In genomic region chr3:125117631-125118191, GRCh38 we compare ENCODE assay signal across 17 cellular contexts.
A peak's percentile ranks its signal among the peaks of the same experiment; 100 is the strongest.
DNase-seq lines count a peak whose midpoint lies in the region; ATAC-seq, FAIRE-seq and TF ChIP-seq lines count a peak whose summit lies in the region.
"Had no signal": no experiment of that assay in that cellular context is flagged by ENCODE, and none has a peak within 500 bp of the region (broad histone marks: within the 10 kb centered on the region; RNA-seq: fewer than 3 reads in every experiment).

No MANE protein-coding gene starts in this region.

- TF ChIP-seq EP300 in SK-N-SH (IDR thresholded peaks at IDR 0.05; ENCODE audit: borderline replicate concordance in 1 of 2, low read depth in 1 of 2, low read length in 1 of 2), result no peak

- H3K4me1 ChIP-seq in SK-N-SH (ENCODE audit: control insufficient read depth in 1 of 2, insufficient read depth in 2 of 2, low read depth in 1 of 2, low read length in 1 of 2) (peaks cover 0 to 40% of the 10 kb centered on the region in 2 experiments; a peak in 3 of 4 replicates), astrocyte (ENCODE audit: insufficient read depth, low read length) (peaks cover 34% of the 10 kb centered on the region), thyroid gland (peaks cover 61 to 81% of the 10 kb centered on the region in 2 donors)

- no CpG with 5 or more reads among the region's 4 CpGs for WGBS in SK-N-SH (ENCODE audit: low lambda C conversion rate)
- WGBS in thyroid gland, 2 donors, result 26 to 58% methylated on average over 4 of the region's 4 CpGs

- no peak for FAIRE-seq in astrocyte (lab: Jason Lieb, UNC)
- FAIRE-seq: D721Med had no signal

- ATAC-seq in SK-N-SH treated with all-trans-retinoic acid at 6 μM for 48 hours (no peak), HG03460 (IDR thresholded peaks at IDR 0.05; ENCODE audit: unreplicated experiment) (no peak)

- intact Hi-C loops in thyroid gland (cut with DNase I), result no loop called here

- H2AFZ ChIP-seq in SK-N-SH (ENCODE audit: low read depth) (no peak overlapping the region), astrocyte (ENCODE audit: low read depth, low read length) (no peak overlapping the region)

- no peak overlapping the region for H3K27ac Mint-ChIP-seq in astrocyte (ENCODE audit: unreplicated experiment)
- H3K27ac Mint-ChIP-seq in immature natural killer cell, result peak overlapping the region in 5 of 6 donors; percentile 71 to 99 (median 89)
- H3K27ac Mint-ChIP-seq: H9 had no signal

- CTCF ChIA-PET in SK-N-SH (lab: Yijun Ruan, JAX), result interaction anchor here (1.4 kb wide), 1 partner anchor 216 kb away, joined by 3 read pairs; no protein-coding TSS in a partner anchor

- POLR2A ChIA-PET in SK-N-SH (lab: Yijun Ruan, JAX), result no interaction called here

- H3K36me3 Mint-ChIP-seq in astrocyte (ENCODE audit: low read depth, unreplicated experiment) (no peaks in the 10 kb centered on the region), immature natural killer cell (no peaks in the 10 kb centered on the region)

- H4K20me1 ChIP-seq in SK-N-SH (ENCODE audit: insufficient read depth), result no peaks in the 10 kb centered on the region
- H4K20me1 ChIP-seq in astrocyte (ENCODE audit: insufficient read depth, low read length), result no peaks in the 10 kb centered on the region

- H3K9me3 Mint-ChIP-seq in astrocyte (ENCODE audit: unreplicated experiment), result no peaks in the 10 kb centered on the region
- H3K9me3 Mint-ChIP-seq in immature natural killer cell, result no peaks in the 10 kb centered on the region
- H3K9me3 Mint-ChIP-seq: H9 had no signal

- H3K36me3 ChIP-seq in SK-N-SH (replicated peaks in 1 of 2; ENCODE audit: control insufficient read depth in 1 of 2, insufficient read depth in 2 of 2, low read length in 1 of 2) (no peaks in the 10 kb centered on the region), astrocyte (ENCODE audit: insufficient read depth, low read length) (no peaks in the 10 kb centered on the region), thyroid gland (no peaks in the 10 kb centered on the region)

- no peak for TF ChIP-seq RAD21 in SK-N-SH (IDR thresholded peaks at IDR 0.05; ENCODE audit: low read length)

- H3K4me3 ChIP-seq in SK-N-SH (ENCODE audit: low read depth in 2 of 2, low read length in 1 of 2) (no peak overlapping the region), astrocyte (ENCODE audit: insufficient read depth, low read depth, low read length) (no peak overlapping the region), thyroid gland (replicated peaks in 1 of 3) (no peak overlapping the region)

- H3K4me3 Mint-ChIP-seq in astrocyte (ENCODE audit: unreplicated experiment) (no peak overlapping the region), immature natural killer cell (peak overlapping the region in 3 of 5 donors; percentile 39 to 55 (median 49))
- H3K4me3 Mint-ChIP-seq: H9 had no signal

- H3K9me3 ChIP-seq in SK-N-SH, result no peaks in the 10 kb centered on the region
- H3K9me3 ChIP-seq in astrocyte (ENCODE audit: insufficient read depth, low read depth, low read length), result no peaks in the 10 kb centered on the region
- H3K9me3 ChIP-seq in thyroid gland, result no peaks in the 10 kb centered on the region

- H3K9ac ChIP-seq in SK-N-SH, result no peak overlapping the region
- H3K9ac ChIP-seq in astrocyte (ENCODE audit: low read length), result no peak overlapping the region

- H3K79me2 ChIP-seq in SK-N-SH (ENCODE audit: insufficient read depth) (no peaks in the 10 kb centered on the region), astrocyte (ENCODE audit: insufficient read depth, low read length) (no peaks in the 10 kb centered on the region)

- no peak for TF ChIP-seq CTCF in SK-N-SH (IDR thresholded peaks at IDR 0.05)
- TF ChIP-seq CTCF in astrocyte (IDR thresholded peaks at IDR 0.05; ENCODE audit: insufficient read depth, low read depth, low read length), result no peak
- no peak for TF ChIP-seq CTCF in thyroid gland (IDR thresholded peaks at IDR 0.05)

- DNase-seq in SK-N-SH, result no peak
- peak; percentile 61 for DNase-seq in astrocyte (ENCODE audit: low read depth)
- DNase-seq in immature natural killer cell, result no peak
- DNase-seq in thyroid gland, result no peak
- no peak for DNase-seq in DMS114 treated with DMSO at 0.1 percent for 48 hours (lab: John Stamatoyannopoulos, UW; ENCODE audit: unreplicated experiment)
- DNase-seq in SW 1271 (lab: John Stamatoyannopoulos, UW), result no peak
- DNase-seq: AML-193, DMS79 treated with DMSO at 0.1 percent for 48 hours, H9, NCI-H1092 treated with DMSO at 0.1 percent for 48 hours, NCI-H146, NCI-H2081 treated with DMSO at 0.1 percent for 48 hours, NCI-H774, SIG-M5 had no signal

- H3K27me3 ChIP-seq in SK-N-SH (ENCODE audit: insufficient read depth), result no peaks in the 10 kb centered on the region
- no peaks in the 10 kb centered on the region for H3K27me3 ChIP-seq in astrocyte (ENCODE audit: insufficient read depth, low read length)
- H3K27me3 ChIP-seq in thyroid gland, result no peaks in the 10 kb centered on the region

- H3K27me3 Mint-ChIP-seq in astrocyte (ENCODE audit: low read depth, unreplicated experiment) (peaks cover 11% of the 10 kb centered on the region), immature natural killer cell (ENCODE audit: low read depth in 3 of 3) (peaks cover 0 to 6% (median 3%) of the 10 kb centered on the region in 3 donors)

- peaks cover 31% of the 10 kb centered on the region for H3K4me1 Mint-ChIP-seq in astrocyte (ENCODE audit: low read depth, unreplicated experiment)
- peaks cover 79 to 80% of the 10 kb centered on the region in 2 donors for H3K4me1 Mint-ChIP-seq in immature natural killer cell

- no peak overlapping the region for H3K27ac ChIP-seq in SK-N-SH (ENCODE audit: low read depth in 2 of 2, low read length in 1 of 2)
- H3K27ac ChIP-seq in astrocyte (ENCODE audit: low read depth, low read length), result no peak overlapping the region
- peak overlapping the region; percentile 85 to 94 (median 92) for H3K27ac ChIP-seq in thyroid gland

- no peaks in the 10 kb centered on the region for H3K9me2 ChIP-seq in SK-N-SH

- H3K4me2 ChIP-seq in SK-N-SH (no peak overlapping the region), astrocyte (ENCODE audit: low read length) (no peak overlapping the region)

- TF ChIP-seq POLR2A in thyroid gland (IDR thresholded peaks at IDR 0.05), result no peak

- no peaks in the 10 kb centered on the region for H3F3A ChIP-seq in SK-N-SH (replicated peaks; ENCODE audit: insufficient read depth)

TF ChIP-seq in SK-N-SH, 30 proteins besides CTCF, POLR2A, EP300 and RAD21:
- TF ChIP-seq PBX3 (IDR thresholded peaks at IDR 0.05), result peak; percentile 34; the same call in 1 of the 2 replicates
- peak; percentile 25; the same call in 1 of the 2 replicates for TF ChIP-seq NFIC (IDR thresholded peaks at IDR 0.05; ENCODE audit: borderline replicate concordance)
- TF ChIP-seq RXRA (IDR thresholded peaks at IDR 0.05; ENCODE audit: borderline replicate concordance, low read depth), result no peak

TF ChIP-seq in SK-N-SH treated with all-trans-retinoic acid at 6 μM for 48 hours, 23 proteins besides CTCF, POLR2A, EP300 and RAD21:
- TF ChIP-seq ZC3H10 (CRISPR knock-in tag; IDR thresholded peaks at IDR 0.05) (no peak), RARB (CRISPR knock-in tag; IDR thresholded peaks at IDR 0.05) (no peak), ESRRG (CRISPR knock-in tag; IDR thresholded peaks at IDR 0.05) (no peak)

Comparison
In these comparisons a context has a peak if more than half of its experiments do, and no peak if none do; other contexts are left out.
1. H3K27ac ChIP-seq: peak in thyroid gland (3 of 3); none in SK-N-SH (0 of 2) and astrocyte (single experiment).